11 cellular contexts compared by ENCODE assay signal in genomic region chr1:10170362-10170665, GRCh38. TPM values are rescaled to one million over a fixed set of nuclear protein-coding genes. Genes with fewer than 3 reads are reported as not detected.
DNase-seq lines count a peak whose midpoint lies in the region; ATAC-seq and TF ChIP-seq lines count a peak whose summit lies in the region.
"Had no signal": no experiment of that assay in that cellular context is flagged by ENCODE, and none has a peak within 500 bp of the region (broad histone marks: within the 10 kb centered on the region; RNA-seq: fewer than 3 reads in every experiment).

No MANE protein-coding gene starts in this region.

- H3K4me1 Mint-ChIP-seq in activated naive CD8-positive, alpha-beta T cell treated with anti-CD3 and anti-CD28 coated beads for 36 hours: peaks cover 41% of the 10 kb centered on the region
- peaks cover 46% of the 10 kb centered on the region for H3K4me1 Mint-ChIP-seq in stimulated activated naive CD8-positive, alpha-beta T cell treated with anti-CD3 and anti-CD28 coated beads, Interleukin-15, Interleukin-2, amounts not matched to agents 100 ng/mL and 50 ng/mL, for 24 hours (ENCODE audit: low read depth)
- H3K4me1 Mint-ChIP-seq in MCF 10A (ENCODE audit: insufficient read depth, unreplicated experiment): no peaks in the 10 kb centered on the region

- H3K4me3 Mint-ChIP-seq in activated naive CD8-positive, alpha-beta T cell treated with anti-CD3 and anti-CD28 coated beads for 36 hours: peak overlapping the region; percentile 76
- peak overlapping the region; percentile 65 for H3K4me3 Mint-ChIP-seq in stimulated activated naive CD8-positive, alpha-beta T cell treated with anti-CD3 and anti-CD28 coated beads, Interleukin-15, Interleukin-2, amounts not matched to agents 100 ng/mL and 50 ng/mL, for 24 hours
- no peak overlapping the region for H3K4me3 Mint-ChIP-seq in MCF 10A (ENCODE audit: unreplicated experiment)
- H3K4me3 Mint-ChIP-seq: activated B cell treated with CpG ODN at 0.5 μM for 24 hours had no signal

- peak overlapping the region; percentile 98 for H3K27ac Mint-ChIP-seq in activated naive CD8-positive, alpha-beta T cell treated with anti-CD3 and anti-CD28 coated beads for 36 hours
- peak overlapping the region; percentile 92 for H3K27ac Mint-ChIP-seq in stimulated activated naive CD8-positive, alpha-beta T cell treated with anti-CD3 and anti-CD28 coated beads, Interleukin-15, Interleukin-2, amounts not matched to agents 100 ng/mL and 50 ng/mL, for 24 hours
- H3K27ac Mint-ChIP-seq in MCF 10A (ENCODE audit: low read depth, unreplicated experiment): no peak overlapping the region
- H3K27ac Mint-ChIP-seq: activated B cell treated with CpG ODN at 0.5 μM for 24 hours had no signal

- H3K9me3 Mint-ChIP-seq in activated naive CD8-positive, alpha-beta T cell treated with anti-CD3 and anti-CD28 coated beads for 36 hours: peaks cover 4% of the 10 kb centered on the region
- H3K9me3 Mint-ChIP-seq in stimulated activated naive CD8-positive, alpha-beta T cell treated with anti-CD3 and anti-CD28 coated beads, Interleukin-15, Interleukin-2, amounts not matched to agents 100 ng/mL and 50 ng/mL, for 24 hours: peaks cover 4% of the 10 kb centered on the region
- no peaks in the 10 kb centered on the region for H3K9me3 Mint-ChIP-seq in MCF 10A (ENCODE audit: unreplicated experiment)

- DNase-seq in stimulated activated CD4-positive, alpha-beta T cell treated with anti-CD3 and anti-CD28 coated beads, Interleukin-15, amount 100 ng/mL, for 24 hours: peak; percentile 38
- DNase-seq in stimulated activated CD4-positive, alpha-beta T cell treated with anti-CD3 and anti-CD28 coated beads, Interleukin-12 subunit alpha, Interleukin-12 subunit beta, amount 100 ng/mL, for 4 hours: no peak
- DNase-seq in activated naive CD8-positive, alpha-beta T cell treated with anti-CD3 and anti-CD28 coated beads for 36 hours: peak; percentile 30
- DNase-seq in NCI-H187 (lab: John Stamatoyannopoulos, UW) (no peak), MCF 10A (ENCODE audit: unreplicated experiment) (no peak), substantia nigra (lab: John Stamatoyannopoulos, UW) (no peak)
- DNase-seq: activated B cell treated with CpG ODN at 0.5 μM for 24 hours, NCI-H1105 treated with DMSO at 0.1 percent for 48 hours had no signal

- no peak for TF ChIP-seq CTCF in MCF 10A (IDR thresholded peaks at IDR 0.05; ENCODE audit: unreplicated experiment)

- peaks cover 59% of the 10 kb centered on the region for H3K36me3 Mint-ChIP-seq in activated naive CD8-positive, alpha-beta T cell treated with anti-CD3 and anti-CD28 coated beads for 36 hours
- peaks cover 63% of the 10 kb centered on the region for H3K36me3 Mint-ChIP-seq in stimulated activated naive CD8-positive, alpha-beta T cell treated with anti-CD3 and anti-CD28 coated beads, Interleukin-15, Interleukin-2, amounts not matched to agents 100 ng/mL and 50 ng/mL, for 24 hours (ENCODE audit: low read depth)
- H3K36me3 Mint-ChIP-seq in MCF 10A (ENCODE audit: insufficient read depth, unreplicated experiment): peaks cover 55% of the 10 kb centered on the region

- CTCF ChIA-PET in MCF 10A (lab: Yijun Ruan, JAX): no interaction called here

- no peaks in the 10 kb centered on the region for H3K27me3 Mint-ChIP-seq in activated naive CD8-positive, alpha-beta T cell treated with anti-CD3 and anti-CD28 coated beads for 36 hours
- no peaks in the 10 kb centered on the region for H3K27me3 Mint-ChIP-seq in stimulated activated naive CD8-positive, alpha-beta T cell treated with anti-CD3 and anti-CD28 coated beads, Interleukin-15, Interleukin-2, amounts not matched to agents 100 ng/mL and 50 ng/mL, for 24 hours
- no peaks in the 10 kb centered on the region for H3K27me3 Mint-ChIP-seq in MCF 10A (ENCODE audit: insufficient read depth, unreplicated experiment)
- H3K27me3 Mint-ChIP-seq: activated B cell treated with CpG ODN at 0.5 μM for 24 hours had no signal

- peak; percentile 51 for ATAC-seq in HG03469 (IDR thresholded peaks at IDR 0.05; ENCODE audit: unreplicated experiment)

- POLR2A ChIA-PET in MCF 10A (lab: Yijun Ruan, JAX): interaction anchor here (1.1 kb wide), 1 partner anchor 227 kb away, joined by 3 read pairs; the partner anchor contains the start of gene NMNAT1

- no peak overlapping the region for H3K27ac ChIP-seq in substantia nigra (ENCODE audit: low read depth, low read length, poor library complexity, severe bottlenecking)
- H3K27ac ChIP-seq: BLaER1 treated with 17β-estradiol and CSF1 and Interleukin-3, amounts not matched to agents 10 nM and 100 nM had no signal

- BruUV-seq in MCF 10A (replicated peaks; lab: Mats Ljungman, UMichigan): no TSS peak

- intact Hi-C loops in MCF 10A (cut with micrococcal nuclease): no loop called here

RNA-seq across cellular contexts. Expression of gene KIF1B, which starts 40.1 kb away (rescaled TPM):
- 10 to 100 TPM; 10.0 to 11.2 TPM for total RNA-seq in activated naive CD8-positive, alpha-beta T cell treated with anti-CD3 and anti-CD28 coated beads for 36 hours
- 34.2 and 35.9 TPM in 2 replicates for total RNA-seq in MCF 10A (2022)

Comparison
In these comparisons a context has a peak if more than half of its experiments do, and no peak if none do; other contexts are left out.
1. DNase-seq: peak in stimulated activated CD4-positive, alpha-beta T cell treated with anti-CD3 and anti-CD28 coated beads, Interleukin-15, amount 100 ng/mL, for 24 hours (single experiment) and activated naive CD8-positive, alpha-beta T cell treated with anti-CD3 and anti-CD28 coated beads for 36 hours (single experiment); none in stimulated activated CD4-positive, alpha-beta T cell treated with anti-CD3 and anti-CD28 coated beads, Interleukin-12 subunit alpha, Interleukin-12 subunit beta, amount 100 ng/mL, for 4 hours (single experiment), NCI-H187 (0 of 2), MCF 10A (single experiment) and substantia nigra (0 of 49).